9 cellular contexts compared by ENCODE assay signal in the genomic region with DNA sequence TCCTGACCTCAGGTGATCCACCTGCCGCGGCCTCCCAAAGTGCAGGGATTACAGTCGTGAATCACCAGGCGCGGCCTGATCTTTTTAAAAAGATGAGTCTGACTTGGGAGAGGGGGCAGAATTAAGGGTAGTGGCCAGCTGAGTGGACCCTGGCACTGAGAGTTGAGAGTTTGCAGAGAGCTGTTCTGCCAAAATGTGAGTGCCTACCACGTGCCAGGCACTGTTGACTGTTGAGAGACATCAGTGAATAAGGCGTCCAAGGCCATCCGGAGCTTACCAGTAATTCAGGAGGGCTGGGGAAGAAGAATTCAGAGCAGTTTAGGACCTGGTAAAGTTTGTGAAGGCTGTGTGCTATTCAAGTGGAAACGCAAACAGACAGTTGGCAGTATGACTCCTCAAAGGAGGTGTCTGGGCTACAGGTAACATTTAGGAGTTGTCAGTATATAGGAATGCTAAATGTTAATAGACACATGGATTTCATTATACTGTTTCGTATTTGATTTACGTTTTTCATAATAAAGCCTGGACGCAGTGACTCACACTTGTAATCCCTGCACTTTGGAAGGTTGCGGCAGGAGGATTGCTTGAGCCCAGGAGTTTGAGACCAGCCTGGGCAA. TPM values are rescaled to one million over a fixed set of nuclear protein-coding genes. Genes with fewer than 3 reads are reported as not detected.
DNase-seq lines count a peak whose midpoint lies in the region; ATAC-seq and TF ChIP-seq lines count a peak whose summit lies in the region.
"Had no signal": no experiment of that assay in that cellular context is flagged by ENCODE, and none has a peak within 500 bp of the region (broad histone marks: within the 10 kb centered on the region; RNA-seq: fewer than 3 reads in every experiment).

No MANE protein-coding gene starts in this region.

- H3K27ac ChIP-seq in ascending aorta (no peak overlapping the region), tibial artery (peak overlapping the region; percentile 94 to 97)

- no peaks in the 10 kb centered on the region for H3K9me3 ChIP-seq in ascending aorta
- no peaks in the 10 kb centered on the region for H3K9me3 ChIP-seq in tibial artery

- H3K36me3 Mint-ChIP-seq in activated T-cell treated with anti-CD3 and anti-CD28 coated beads, Interleukin-2, amount 50 U/mL, for 4 hours (ENCODE audit: insufficient read depth) = peaks cover 7% of the 10 kb centered on the region

- H3K4me1 ChIP-seq in ascending aorta (peaks cover 4 to 13% of the 10 kb centered on the region in 2 donors), tibial artery (peaks cover 0 to 29% (median 16%) of the 10 kb centered on the region in 4 donors)

- peak overlapping the region; percentile 62 for H3K4me3 Mint-ChIP-seq in activated T-cell treated with anti-CD3 and anti-CD28 coated beads, Interleukin-2, amount 50 U/mL, for 4 hours

- intact Hi-C loops in ascending aorta (cut with DNase I) = loop anchor here (2.0 kb wide), 3 partner anchors 85 to 109 kb away; partner anchors contain the start of genes CCT6A, PSPH and SUMF2
- intact Hi-C loops in tibial artery (cut with DNase I; ENCODE audit: low total_unique reads) = loop anchor here (10.0 kb wide), 1 partner anchor 81 kb away; the partner anchor contains the start of gene ZNF713

- H3K36me3 ChIP-seq in ascending aorta (peaks cover 0 to 4% of the 10 kb centered on the region in 2 donors), tibial artery (peaks cover 0 to 24% (median 0%) of the 10 kb centered on the region in 3 donors)

- ATAC-seq in activated T-cell treated with anti-CD3 and anti-CD28 coated beads, Interleukin-2, amount 50 U/mL, for 4 hours = no peak
- no peak for ATAC-seq in GM18873 (IDR thresholded peaks at IDR 0.05; ENCODE audit: low FRiP score, unreplicated experiment)

- peak overlapping the region; percentile 90 to 92 for H3K4me3 ChIP-seq in ascending aorta
- H3K4me3 ChIP-seq in tibial artery = peak overlapping the region in 1 of 2 donors; percentile 72

- H3K27me3 Mint-ChIP-seq in activated T-cell treated with anti-CD3 and anti-CD28 coated beads, Interleukin-2, amount 50 U/mL, for 4 hours (ENCODE audit: low read depth) = no peaks in the 10 kb centered on the region

- TF ChIP-seq CTCF in ascending aorta (IDR thresholded peaks at IDR 0.05) (no peak), tibial artery (IDR thresholded peaks at IDR 0.05) (no peak)

- H3K27me3 ChIP-seq in ascending aorta (no peaks in the 10 kb centered on the region), tibial artery (no peaks in the 10 kb centered on the region)

- DNase-seq in activated T-cell treated with anti-CD3 and anti-CD28 coated beads, Interleukin-2, amount 50 U/mL, for 4 hours = no peak
- DNase-seq in activated T-cell treated with anti-CD3 and anti-CD28 coated beads, Interleukin-2, amount 50 U/mL, for 48 hours = no peak
- DNase-seq in ascending aorta (ENCODE audit: low spot score in 2 of 2) (no peak), iris pigment epithelial cell (ENCODE audit: low read depth) (peak; percentile 73), tibial artery (no peak), OCI-M2 (lab: John Stamatoyannopoulos, UW; ENCODE audit: unreplicated experiment) (no peak), NOMO-1 (lab: John Stamatoyannopoulos, UW; ENCODE audit: unreplicated experiment in 2 of 2) (no peak)
- DNase-seq: GDM1 had no signal

- peaks cover 34% of the 10 kb centered on the region for H3K4me1 Mint-ChIP-seq in activated T-cell treated with anti-CD3 and anti-CD28 coated beads, Interleukin-2, amount 50 U/mL, for 4 hours (ENCODE audit: low read depth)

- no peaks in the 10 kb centered on the region for H3K9me3 Mint-ChIP-seq in activated T-cell treated with anti-CD3 and anti-CD28 coated beads, Interleukin-2, amount 50 U/mL, for 4 hours

RNA-seq across cellular contexts. Expression of gene NIPSNAP2, which starts 1.5 kb away (rescaled TPM):
- total RNA-seq in activated T-cell treated with anti-CD3 and anti-CD28 coated beads, Interleukin-2, amount 50 U/mL, for 4 hours = 10 to 100 TPM; 39.6 to 42.5 (median 39.7) TPM
- total RNA-seq in ascending aorta = 33.3 TPM

RNA-seq across cellular contexts. Expression of gene MRPS17, which starts 14.2 kb away (rescaled TPM):
- total RNA-seq in activated T-cell treated with anti-CD3 and anti-CD28 coated beads, Interleukin-2, amount 50 U/mL, for 4 hours = 10 to 100 TPM; 42.4 to 53.0 (median 50.6) TPM
- 0.43 TPM for total RNA-seq in ascending aorta

Comparison
In these comparisons a context has a peak if more than half of its experiments do, and no peak if none do; other contexts are left out.
1. H3K27ac ChIP-seq: peak in tibial artery (2 of 2); none in ascending aorta (0 of 2).
2. RNA of gene MRPS17, which starts 14.2 kb away (total RNA-seq): 42.4 to 53.0 TPM in activated T-cell treated with anti-CD3 and anti-CD28 coated beads, Interleukin-2, amount 50 U/mL, for 4 hours; 0.43 TPM in ascending aorta (single experiment); every median in the first group is over 10 times any median in the second.